Comparison of ENCODE assay signal across 8 cellular contexts in genomic region chr15:85690546-85691226, GRCh38.
DNase-seq lines count a peak whose midpoint lies in the region; ATAC-seq and TF ChIP-seq lines count a peak whose summit lies in the region.

No MANE protein-coding gene starts in this region.

- H3K4me3 ChIP-seq in Peyer's patch (peak overlapping the region; percentile 14 to 49 (median 34)), heart right ventricle (peak overlapping the region in 6 of 10 donors; percentile 17 to 59 (median 41)), stomach (peak overlapping the region; percentile 34 to 43 (median 39))

- H3K36me3 ChIP-seq in Peyer's patch, result peaks cover 0 to 61% (median 0%) of the 10 kb centered on the region in 3 donors
- peaks cover 0 to 95% (median 42%) of the 10 kb centered on the region in 9 donors for H3K36me3 ChIP-seq in heart right ventricle
- peaks cover 32 to 69% (median 61%) of the 10 kb centered on the region in 4 donors for H3K36me3 ChIP-seq in stomach

- DNase-seq in Peyer's patch (no peak), heart right ventricle (no peak), stomach (no peak), substantia nigra (lab: John Stamatoyannopoulos, UW) (no peak), NCI-H345 (lab: John Stamatoyannopoulos, UW) (no peak), COLO668 (lab: John Stamatoyannopoulos, UW; ENCODE audit: unreplicated experiment) (no peak)

- WGBS in heart right ventricle, 2 donors, result 78 to 85% methylated on average over 4 of the region's 4 CpGs
- WGBS in stomach, 5 donors, result 69 to 79% (median 75%) methylated on average over 4 of the region's 4 CpGs

- no peaks in the 10 kb centered on the region for H3K9me3 ChIP-seq in Peyer's patch
- H3K9me3 ChIP-seq in heart right ventricle, result no peaks in the 10 kb centered on the region
- no peaks in the 10 kb centered on the region for H3K9me3 ChIP-seq in stomach

- no peak for TF ChIP-seq CTCF in Peyer's patch (IDR thresholded peaks at IDR 0.05)
- no peak for TF ChIP-seq CTCF in heart right ventricle (IDR thresholded peaks at IDR 0.05)
- TF ChIP-seq CTCF in stomach (IDR thresholded peaks at IDR 0.05), result no peak

- H3K4me1 ChIP-seq in Peyer's patch (peaks cover 0 to 24% (median 0%) of the 10 kb centered on the region in 4 donors), heart right ventricle (peaks cover 15 to 87% (median 65%) of the 10 kb centered on the region in 9 donors), stomach (peaks cover 23 to 80% (median 54%) of the 10 kb centered on the region in 4 donors)

- no peaks in the 10 kb centered on the region for H3K27me3 ChIP-seq in Peyer's patch
- H3K27me3 ChIP-seq in heart right ventricle, result no peaks in the 10 kb centered on the region
- H3K27me3 ChIP-seq in stomach, result no peaks in the 10 kb centered on the region

- intact Hi-C loops in heart right ventricle (cut with DNase I), result no loop called here
- intact Hi-C loops in stomach (cut with DNase I; ENCODE audit: low total_unique reads), result no loop called here

- H3K27ac ChIP-seq in Peyer's patch, result peak overlapping the region; percentile 55 to 83 (median 66)
- peak overlapping the region in 9 of 10 donors; percentile 6 to 93 (median 59) for H3K27ac ChIP-seq in heart right ventricle
- H3K27ac ChIP-seq in stomach, result peak overlapping the region; percentile 52 to 81 (median 77)
- no peak overlapping the region for H3K27ac ChIP-seq in substantia nigra (ENCODE audit: low read depth, low read length, poor library complexity, severe bottlenecking)

- TF ChIP-seq POLR2A in Peyer's patch (IDR thresholded peaks at IDR 0.05), result no peak
- no peak for TF ChIP-seq POLR2A in stomach (IDR thresholded peaks at IDR 0.05)

- ATAC-seq in GM18867 (IDR thresholded peaks at IDR 0.05; ENCODE audit: unreplicated experiment) (peak; percentile 41), HG02759 (IDR thresholded peaks at IDR 0.05; ENCODE audit: unreplicated experiment) (peak; percentile 57), heart right ventricle (no peak)

- no peak for TF ChIP-seq EP300 in stomach (IDR thresholded peaks at IDR 0.05)

Comparison
In these comparisons a context has a peak if more than half of its experiments do, and no peak if none do; other contexts are left out.
1. ATAC-seq: peak in GM18867 (single experiment) and HG02759 (single experiment); none in heart right ventricle (0 of 8).
2. Peak in every context shown above with its lines, with median percentiles within 50 percentile points of each other: H3K4me3 ChIP-seq.